In the genomic region with DNA sequence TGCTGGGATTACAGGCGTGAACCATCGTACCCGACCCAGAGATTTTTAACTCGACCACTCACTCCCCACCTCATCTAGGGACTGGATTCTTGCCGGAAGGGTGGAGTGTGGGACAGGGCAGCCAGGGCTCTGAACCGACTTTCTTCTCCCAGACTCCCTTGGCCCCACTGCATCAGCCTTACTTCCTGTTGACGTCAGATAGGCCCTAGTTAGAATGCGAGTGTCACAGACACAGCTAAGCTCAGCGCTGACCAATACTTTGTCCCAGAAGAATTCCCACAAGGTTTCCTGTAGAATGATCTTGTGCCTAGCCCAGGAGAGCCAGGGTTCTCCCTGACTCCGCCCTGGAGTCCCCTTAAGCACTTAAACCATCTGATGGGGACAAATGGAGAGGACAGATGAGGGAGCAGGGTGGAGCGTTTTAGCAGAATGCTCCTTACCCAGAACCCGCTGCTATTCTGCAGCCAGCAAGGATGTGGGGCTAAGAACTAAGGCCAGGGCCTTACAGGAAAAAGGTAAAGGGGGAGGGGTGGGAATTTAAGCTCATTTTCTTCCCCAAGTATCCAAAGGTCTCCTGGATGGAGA, we compare ENCODE assay signal across 10 cellular contexts. TPM values are rescaled to one million over a fixed set of nuclear protein-coding genes. Genes with fewer than 3 reads are reported as not detected.
DNase-seq lines count a peak whose midpoint lies in the region; ATAC-seq and TF ChIP-seq lines count a peak whose summit lies in the region.
"Had no signal": no experiment of that assay in that cellular context is flagged by ENCODE, and none has a peak within 500 bp of the region (broad histone marks: within the 10 kb centered on the region; RNA-seq: fewer than 3 reads in every experiment).

No MANE protein-coding gene starts in this region.

- no peak overlapping the region for H3K23ac ChIP-seq in mesenchymal stem cell (ENCODE audit: low read length in 2 of 2)

- H3K9me3 ChIP-seq in mesenchymal stem cell (ENCODE audit: control insufficient read depth, low read length) (no peaks in the 10 kb centered on the region), upper lobe of right lung (no peaks in the 10 kb centered on the region)

- H3K4ac ChIP-seq in mesenchymal stem cell (ENCODE audit: low read depth in 1 of 2, low read length in 2 of 2) = peak overlapping the region in 1 of 2 experiments; percentile 8

- 71% methylated on average over 12 of the region's 12 CpGs for WGBS in mesenchymal stem cell

- peak overlapping the region; percentile 79 for H3K27ac Mint-ChIP-seq in activated naive CD4-positive, alpha-beta T cell treated with anti-CD3 and anti-CD28 coated beads, Interleukin-2, amount 50 U/mL, for 24 hours

- TF ChIP-seq CTCF in coronary artery (IDR thresholded peaks at IDR 0.05) (no peak), upper lobe of right lung (IDR thresholded peaks at IDR 0.05) (no peak)

- no peaks in the 10 kb centered on the region for H3K27me3 Mint-ChIP-seq in activated naive CD4-positive, alpha-beta T cell treated with anti-CD3 and anti-CD28 coated beads, Interleukin-2, amount 50 U/mL, for 24 hours

- peak overlapping the region; percentile 43 for H3K4me3 ChIP-seq in coronary artery
- peak overlapping the region in 1 of 2 experiments; percentile 40 for H3K4me3 ChIP-seq in mesenchymal stem cell (ENCODE audit: insufficient read depth in 1 of 2, low read depth in 1 of 2, low read length in 2 of 2)
- H3K4me3 ChIP-seq in upper lobe of right lung = peak overlapping the region; percentile 10

- H3K79me1 ChIP-seq in mesenchymal stem cell (replicated peaks; ENCODE audit: low read length, poor library complexity, severe bottlenecking) = peaks cover 24% of the 10 kb centered on the region

- no peaks in the 10 kb centered on the region for H3K9me3 Mint-ChIP-seq in activated naive CD4-positive, alpha-beta T cell treated with anti-CD3 and anti-CD28 coated beads, Interleukin-2, amount 50 U/mL, for 24 hours

- H3K4me1 ChIP-seq in mesenchymal stem cell (ENCODE audit: control insufficient read depth, insufficient read depth, low read depth, low read length) = peaks cover 26% of the 10 kb centered on the region
- H3K4me1 ChIP-seq in upper lobe of right lung = peaks cover 41% of the 10 kb centered on the region

- H3K27ac ChIP-seq in coronary artery (peak overlapping the region; percentile 91 to 95), mesenchymal stem cell (ENCODE audit: low read length, poor library complexity, severe bottlenecking) (no peak overlapping the region), upper lobe of right lung (peak overlapping the region; percentile 96)

- peak overlapping the region; percentile 29 for H4K8ac ChIP-seq in mesenchymal stem cell (ENCODE audit: low read length)

- no peak overlapping the region for H2BK5ac ChIP-seq in mesenchymal stem cell (ENCODE audit: low read depth, low read length, poor library complexity, severe bottlenecking)

- H2BK12ac ChIP-seq in mesenchymal stem cell (ENCODE audit: low read length in 2 of 2) = no peak overlapping the region

- peaks cover 41% of the 10 kb centered on the region for H3K4me1 Mint-ChIP-seq in activated naive CD4-positive, alpha-beta T cell treated with anti-CD3 and anti-CD28 coated beads, Interleukin-2, amount 50 U/mL, for 24 hours

- H2BK15ac ChIP-seq in mesenchymal stem cell (ENCODE audit: low read depth, poor library complexity, severe bottlenecking) = no peak overlapping the region

- H3K4me3 Mint-ChIP-seq in activated naive CD4-positive, alpha-beta T cell treated with anti-CD3 and anti-CD28 coated beads, Interleukin-2, amount 50 U/mL, for 24 hours = peak overlapping the region; percentile 61

- H3K18ac ChIP-seq in mesenchymal stem cell (ENCODE audit: low read depth in 1 of 2, low read length in 2 of 2) = no peak overlapping the region

- H3K27me3 ChIP-seq in mesenchymal stem cell (ENCODE audit: control insufficient read depth in 1 of 2, insufficient read depth in 1 of 2, low read length in 2 of 2) = no peaks in the 10 kb centered on the region
- H3K27me3 ChIP-seq in upper lobe of right lung = no peaks in the 10 kb centered on the region

- no peak for ATAC-seq in upper lobe of right lung
- no peak for ATAC-seq in GM19023 (IDR thresholded peaks at IDR 0.05; ENCODE audit: unreplicated experiment)

- H4K91ac ChIP-seq in mesenchymal stem cell (ENCODE audit: low read length) = no peak overlapping the region

- intact Hi-C loops in upper lobe of right lung (cut with DNase I) = no loop called here

- no peak overlapping the region for H2AK5ac ChIP-seq in mesenchymal stem cell (ENCODE audit: low read length, severe bottlenecking)

- no peak overlapping the region for H3K4me2 ChIP-seq in mesenchymal stem cell (ENCODE audit: low read length, poor library complexity, severe bottlenecking)

- no peak for DNase-seq in activated naive CD4-positive, alpha-beta T cell treated with anti-CD3 and anti-CD28 coated beads, Interleukin-2, amount 50 U/mL, for 16 hours
- peak; percentile 90 for DNase-seq in coronary artery (ENCODE audit: low spot score)
- DNase-seq in mesenchymal stem cell = peak; percentile 86
- no peak for DNase-seq in upper lobe of right lung
- no peak for DNase-seq in NCI-H1092 treated with DMSO at 0.1 percent for 48 hours (lab: John Stamatoyannopoulos, UW)
- DNase-seq in GDM1 (lab: John Stamatoyannopoulos, UW) = no peak
- DNase-seq: H7, NCI-H1694 had no signal

- H3K36me3 Mint-ChIP-seq in activated naive CD4-positive, alpha-beta T cell treated with anti-CD3 and anti-CD28 coated beads, Interleukin-2, amount 50 U/mL, for 24 hours = peaks cover 4% of the 10 kb centered on the region

- H2BK120ac ChIP-seq in mesenchymal stem cell (ENCODE audit: low read depth, low read length) = no peak overlapping the region

- H3K14ac ChIP-seq in mesenchymal stem cell (ENCODE audit: low read length in 2 of 2) = no peak overlapping the region

- H3K36me3 ChIP-seq in mesenchymal stem cell (ENCODE audit: control insufficient read depth in 1 of 2, insufficient read depth in 2 of 2, low read depth in 1 of 2, low read length in 2 of 2) = peaks cover 33 to 41% of the 10 kb centered on the region in 2 experiments
- H3K36me3 ChIP-seq in upper lobe of right lung = peaks cover 28% of the 10 kb centered on the region

- peak overlapping the region; percentile 97 for H3K9ac ChIP-seq in mesenchymal stem cell (ENCODE audit: low read length)

- no peak overlapping the region for H2AFZ ChIP-seq in mesenchymal stem cell (ENCODE audit: low read depth, low read length)

RNA-seq across cellular contexts. Expression of gene TUSC2, which starts 5.8 kb away (rescaled TPM):
- 23.7 TPM for polyA plus RNA-seq in mesenchymal stem cell (2013, experiment 1 of 2)
- polyA plus RNA-seq in mesenchymal stem cell (2013, experiment 2 of 2) = 23.1 TPM
- 29.2 TPM for total RNA-seq in upper lobe of right lung

RNA-seq across cellular contexts. Expression of gene RASSF1, which starts 6.8 kb away (rescaled TPM):
- polyA plus RNA-seq in mesenchymal stem cell (2013, experiment 1 of 2) = 12.3 TPM
- polyA plus RNA-seq in mesenchymal stem cell (2013, experiment 2 of 2) = 12.4 TPM
- 39.1 TPM for total RNA-seq in upper lobe of right lung

RNA-seq across cellular contexts. Expression of gene HYAL2, which starts 11.3 kb away (rescaled TPM):
- 40.1 TPM for polyA plus RNA-seq in mesenchymal stem cell (2013, experiment 1 of 2)
- polyA plus RNA-seq in mesenchymal stem cell (2013, experiment 2 of 2) = 39.5 TPM
- total RNA-seq in upper lobe of right lung = 303 TPM

RNA-seq across cellular contexts. Expression of gene ZMYND10, which starts 11.7 kb away (rescaled TPM):
- polyA plus RNA-seq in mesenchymal stem cell (2013, experiment 1 of 2) = 0.48 TPM
- polyA plus RNA-seq in mesenchymal stem cell (2013, experiment 2 of 2) = 0.79 TPM
- 2.8 TPM for total RNA-seq in upper lobe of right lung

RNA-seq across cellular contexts. Expression of gene NPRL2, which starts 16.7 kb away (rescaled TPM):
- 10.6 TPM for polyA plus RNA-seq in mesenchymal stem cell (2013, experiment 1 of 2)
- polyA plus RNA-seq in mesenchymal stem cell (2013, experiment 2 of 2) = 9.1 TPM
- total RNA-seq in upper lobe of right lung = 21.6 TPM

Comparison
In these comparisons a context has a peak if more than half of its experiments do, and no peak if none do; other contexts are left out.
1. DNase-seq: peak in coronary artery (single experiment) and mesenchymal stem cell (single experiment); none in activated naive CD4-positive, alpha-beta T cell treated with anti-CD3 and anti-CD28 coated beads, Interleukin-2, amount 50 U/mL, for 16 hours (single experiment), upper lobe of right lung (single experiment), NCI-H1092 treated with DMSO at 0.1 percent for 48 hours (single experiment) and GDM1 (single experiment).